8 cellular contexts compared by ENCODE assay signal in genomic region chr2:231394201-231395141, GRCh38. TPM values are rescaled to one million over a fixed set of nuclear protein-coding genes. Genes with fewer than 3 reads are reported as not detected.
DNase-seq lines count a peak whose midpoint lies in the region; ATAC-seq and TF ChIP-seq lines count a peak whose summit lies in the region.

No MANE protein-coding gene starts in this region.

- WGBS in spleen, 5 donors = 63 to 74% (median 69%) methylated on average over 13 of the region's 13 CpGs

- H3K27me3 Mint-ChIP-seq in central memory CD8-positive, alpha-beta T cell = peaks cover 66% of the 10 kb centered on the region

- peak; percentile 88 for DNase-seq in GM13977 (ENCODE audit: low spot score)
- DNase-seq in GM20000 (ENCODE audit: low spot score) = peak; percentile 89
- no peak for DNase-seq in central memory CD8-positive, alpha-beta T cell (ENCODE audit: low spot score in 2 of 2)
- no peak for DNase-seq in spleen
- no peak for DNase-seq in GM03348 (ENCODE audit: low spot score)
- no peak for DNase-seq in NCI-H2196 treated with DMSO at 0.1 percent for 48 hours (lab: John Stamatoyannopoulos, UW; ENCODE audit: unreplicated experiment)
- DNase-seq in RPMI8226 = no peak

- H3K4me1 ChIP-seq in spleen = peaks cover 2 to 87% (median 59%) of the 10 kb centered on the region in 6 donors

- H3K4me3 Mint-ChIP-seq in central memory CD8-positive, alpha-beta T cell = peak overlapping the region; percentile 67

- peaks cover 0 to 21% (median 5%) of the 10 kb centered on the region in 6 donors for H3K36me3 ChIP-seq in spleen

- peak overlapping the region; percentile 13 to 80 (median 50) for H3K4me3 ChIP-seq in spleen

- TF ChIP-seq CTCF in GM13977 (IDR thresholded peaks at IDR 0.05; ENCODE audit: extremely low read depth, insufficient read depth, missing control alignments) (peak; percentile 55), GM20000 (IDR thresholded peaks at IDR 0.05; ENCODE audit: extremely low read depth, missing control alignments) (peak; percentile 32), spleen (IDR thresholded peaks at IDR 0.05 in 8 of 11, conservative IDR thresholded peaks at IDR 0.05 in 3 of 11) (peak in 7 of 11 experiments; percentile 16 to 31 (median 23))

- peak overlapping the region; percentile 88 for H3K27ac Mint-ChIP-seq in central memory CD8-positive, alpha-beta T cell (ENCODE audit: low read depth)

- no peak for TF ChIP-seq POLR2A in spleen (IDR thresholded peaks at IDR 0.05)

- peak overlapping the region; percentile 72 to 94 (median 86) for H3K27ac ChIP-seq in spleen

- intact Hi-C loops in spleen (cut with DNase I; ENCODE audit: low total_unique reads) = no loop called here

- peak; percentile 53 for ATAC-seq in HG03520 (IDR thresholded peaks at IDR 0.05; ENCODE audit: unreplicated experiment)
- ATAC-seq in central memory CD8-positive, alpha-beta T cell (replicated peaks; ENCODE audit: extremely low read depth, poor library complexity, severe bottlenecking) = no peak

- H3K4me1 Mint-ChIP-seq in central memory CD8-positive, alpha-beta T cell = peaks cover 31% of the 10 kb centered on the region

- no peaks in the 10 kb centered on the region for H3K9me3 Mint-ChIP-seq in central memory CD8-positive, alpha-beta T cell

- H3K9me3 ChIP-seq in spleen = no peaks in the 10 kb centered on the region

- in situ Hi-C loops in GM13977 (cut with MboI; ENCODE audit: low pct_unique_long_range_greater_than_20kb, low sequenced_read_pairs, unreplicated experiment) = no loop called here

- H3K27me3 ChIP-seq in spleen (replicated peaks in 1 of 7) = peaks cover 0 to 24% (median 4%) of the 10 kb centered on the region in 7 donors

- peaks cover 4% of the 10 kb centered on the region for H3K36me3 Mint-ChIP-seq in central memory CD8-positive, alpha-beta T cell (ENCODE audit: insufficient read depth)

RNA-seq across cellular contexts. Expression of gene B3GNT7, which starts 1.0 kb away (rescaled TPM):
- total RNA-seq in spleen = 10 to 100 TPM; 10.7 to 17.5 (median 11.9) TPM
- polyA plus RNA-seq in spleen = 1 to 10 TPM in 2 of 3 donors, under 1 TPM in 1; 0.96 to 1.7 (median 1.4) TPM

Comparison
In these comparisons a context has a peak if more than half of its experiments do, and no peak if none do; other contexts are left out.
1. DNase-seq: peak in GM13977 (single experiment) and GM20000 (single experiment); none in central memory CD8-positive, alpha-beta T cell (0 of 2), spleen (single experiment), GM03348 (single experiment), NCI-H2196 treated with DMSO at 0.1 percent for 48 hours (single experiment) and RPMI8226 (single experiment).
2. Peak in every context shown above with its lines, with median percentiles within 50 percentile points of each other: CTCF ChIP-seq.